16 cellular contexts compared by ENCODE assay signal in genomic region chr4:40623707-40624106, GRCh38. TPM values are rescaled to one million over a fixed set of nuclear protein-coding genes. Genes with fewer than 3 reads are reported as not detected.
DNase-seq lines count a peak whose midpoint lies in the region; TF ChIP-seq lines count a peak whose summit lies in the region.
"Had no signal": no experiment of that assay in that cellular context is flagged by ENCODE, and none has a peak within 500 bp of the region (broad histone marks: within the 10 kb centered on the region; RNA-seq: fewer than 3 reads in every experiment).

No MANE protein-coding gene starts in this region.

- no peak overlapping the region for H3K4me2 ChIP-seq in hepatocyte

- WGBS in adrenal gland, 4 donors, result 87 to 89% (median 87%) methylated on average over 7 of the region's 7 CpGs
- WGBS in hepatocyte (ENCODE audit: low lambda C conversion rate, missing lambda C conversion rate), result 92% methylated on average over 7 of the region's 7 CpGs

- no peak for DNase-seq in breast epithelium (ENCODE audit: low spot score in 2 of 2)
- DNase-seq in MCF 10A (ENCODE audit: unreplicated experiment), result no peak
- no peak for DNase-seq in adrenal gland
- no peak for DNase-seq in hepatocyte (ENCODE audit: low spot score)
- no peak for DNase-seq in T1000 (lab: John Stamatoyannopoulos, UW)
- DNase-seq in stimulated activated naive CD4-positive, alpha-beta T cell treated with Interleukin-2 at 50 U/mL for 16 hours (lab: John Stamatoyannopoulos, UW), result no peak
- DNase-seq in hippocampal formation (lab: John Stamatoyannopoulos, UW), result no peak
- DNase-seq in SIG-M5 (lab: John Stamatoyannopoulos, UW), result no peak
- DNase-seq: BE2C, GF-D8, Kasumi-1, NCI-H187, NCI-H226, NCI-H524 treated with DMSO at 0.1 percent for 48 hours, SHP77 had no signal

- H3K9me3 Mint-ChIP-seq in MCF 10A (ENCODE audit: unreplicated experiment), result peaks cover 8% of the 10 kb centered on the region

- peaks cover 87% of the 10 kb centered on the region for H3K79me2 ChIP-seq in hepatocyte

- TF ChIP-seq POLR2A in breast epithelium (IDR thresholded peaks at IDR 0.05) (no peak), adrenal gland (IDR thresholded peaks at IDR 0.05) (no peak)

- H3K27ac ChIP-seq in breast epithelium, result peak overlapping the region; percentile 49 to 93
- H3K27ac ChIP-seq in adrenal gland, result peak overlapping the region in 3 of 5 donors; percentile 41 to 98 (median 81)
- peak overlapping the region; percentile 75 for H3K27ac ChIP-seq in hepatocyte
- H3K27ac ChIP-seq: 22Rv1 had no signal

- peaks cover 39% of the 10 kb centered on the region for H3K4me1 Mint-ChIP-seq in MCF 10A (ENCODE audit: insufficient read depth, unreplicated experiment)

- H2AFZ ChIP-seq in hepatocyte, result no peak overlapping the region

- CTCF ChIA-PET in MCF 10A (lab: Yijun Ruan, JAX), result interaction anchor here (0.7 kb wide), 1 partner anchor 98 kb away, joined by 4 read pairs; no protein-coding TSS in a partner anchor

- no TSS peak for BruUV-seq in MCF 10A (replicated peaks; lab: Mats Ljungman, UMichigan)

- no peak overlapping the region for H3K4me3 Mint-ChIP-seq in MCF 10A (ENCODE audit: unreplicated experiment)

- POLR2A ChIA-PET in MCF 10A (lab: Yijun Ruan, JAX), result no interaction called here

- H3K27me3 ChIP-seq in breast epithelium (no peaks in the 10 kb centered on the region), adrenal gland (no peaks in the 10 kb centered on the region), hepatocyte (no peaks in the 10 kb centered on the region)

- no peaks in the 10 kb centered on the region for H4K20me1 ChIP-seq in hepatocyte (ENCODE audit: insufficient read depth, poor library complexity, severe bottlenecking)

- no peaks in the 10 kb centered on the region for H3K36me3 Mint-ChIP-seq in MCF 10A (ENCODE audit: insufficient read depth, unreplicated experiment)

- no peaks in the 10 kb centered on the region for H3K9me2 ChIP-seq in hepatocyte (replicated peaks; ENCODE audit: insufficient read depth)

- H3K36me3 ChIP-seq in breast epithelium, result no peaks in the 10 kb centered on the region
- H3K36me3 ChIP-seq in adrenal gland (replicated peaks in 1 of 2), result no peaks in the 10 kb centered on the region
- H3K36me3 ChIP-seq in hepatocyte (replicated peaks; ENCODE audit: insufficient read depth, low read depth), result no peaks in the 10 kb centered on the region
- H3K36me3 ChIP-seq: BE2C had no signal

- no peaks in the 10 kb centered on the region for H3K9me3 ChIP-seq in breast epithelium
- no peaks in the 10 kb centered on the region for H3K9me3 ChIP-seq in adrenal gland (replicated peaks in 1 of 3)
- no peaks in the 10 kb centered on the region for H3K9me3 ChIP-seq in hepatocyte (ENCODE audit: low read depth)
- H3K9me3 ChIP-seq: BE2C had no signal

- H3K27ac Mint-ChIP-seq in MCF 10A (ENCODE audit: low read depth, unreplicated experiment), result no peak overlapping the region

- no peak for TF ChIP-seq CTCF in breast epithelium (IDR thresholded peaks at IDR 0.05)
- TF ChIP-seq CTCF in MCF 10A (IDR thresholded peaks at IDR 0.05; ENCODE audit: unreplicated experiment), result no peak
- TF ChIP-seq CTCF in adrenal gland (IDR thresholded peaks at IDR 0.05), result no peak
- TF ChIP-seq CTCF in hepatocyte (IDR thresholded peaks at IDR 0.05; ENCODE audit: poor library complexity), result no peak

- no peaks in the 10 kb centered on the region for H3K4me1 ChIP-seq in breast epithelium
- peaks cover 30 to 55% of the 10 kb centered on the region in 2 donors for H3K4me1 ChIP-seq in adrenal gland (replicated peaks in 1 of 2)
- no peaks in the 10 kb centered on the region for H3K4me1 ChIP-seq in hepatocyte (ENCODE audit: insufficient read depth)
- H3K4me1 ChIP-seq: BE2C had no signal

- intact Hi-C loops in breast epithelium (cut with DNase I; ENCODE audit: low total_unique reads), result no loop called here
- intact Hi-C loops in MCF 10A (cut with micrococcal nuclease), result no loop called here
- intact Hi-C loops in adrenal gland (cut with DNase I), result no loop called here

- H3K4me3 ChIP-seq in breast epithelium, result no peak overlapping the region
- H3K4me3 ChIP-seq in adrenal gland, result no peak overlapping the region
- no peak overlapping the region for H3K4me3 ChIP-seq in hepatocyte

- H3K27me3 Mint-ChIP-seq in MCF 10A (ENCODE audit: insufficient read depth, unreplicated experiment), result no peaks in the 10 kb centered on the region

RNA-seq across cellular contexts. Expression of gene RBM47, which starts 6.0 kb away (rescaled TPM):
- 100 to 1,000 TPM in 1 of 3 donors, 10 to 100 TPM in 2; 66.6 to 151 (median 89.5) TPM for total RNA-seq in breast epithelium
- total RNA-seq in MCF 10A (2022), result 1.8 and 2.0 TPM in 2 replicates
- total RNA-seq in adrenal gland, result 100 to 1,000 TPM; 143 to 370 (median 175) TPM
- polyA plus RNA-seq in adrenal gland, result 100 to 1,000 TPM in 1 of 3 donors, 10 to 100 TPM in 2; 25.7 to 117 (median 26.0) TPM
- total RNA-seq in hepatocyte, result 126 and 137 TPM in 2 replicates
- polyA plus RNA-seq in hepatocyte, result 44.9 and 49.8 TPM in 2 replicates

Comparison
In these comparisons a context has a peak if more than half of its experiments do, and no peak if none do; other contexts are left out.
1. RNA of gene RBM47, which starts 6.0 kb away (total RNA-seq): 143 to 370 TPM in adrenal gland, 126 to 137 TPM in hepatocyte and 66.6 to 151 TPM in breast epithelium; 1.8 to 2.0 TPM in MCF 10A; every median in the first group is over 10 times any median in the second.
2. Peak in every context shown above with its lines, with median percentiles within 50 percentile points of each other: H3K27ac ChIP-seq.